7 cellular contexts compared by ENCODE assay signal in the genomic region with DNA sequence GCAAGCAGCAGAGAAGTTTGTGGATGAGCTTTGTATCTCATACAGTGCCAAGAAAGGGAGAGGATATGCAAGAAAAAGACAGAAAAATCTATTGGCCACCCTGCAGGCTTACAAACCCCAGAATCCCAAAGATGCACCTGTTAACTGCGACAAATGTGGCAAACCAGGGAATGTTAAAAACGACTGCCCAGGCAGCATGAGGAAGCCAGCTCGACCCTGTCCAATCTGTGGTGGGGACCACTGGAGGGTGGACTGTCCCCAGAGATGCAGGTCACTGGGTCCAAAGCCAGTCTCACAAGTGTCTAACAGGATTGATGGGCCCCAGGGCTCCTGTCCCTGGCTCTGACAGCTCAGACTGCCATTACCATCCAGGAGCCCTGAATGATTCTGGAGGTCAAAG. TPM values are rescaled to one million over a fixed set of nuclear protein-coding genes. Genes with fewer than 3 reads are reported as not detected.
"Had no signal": no experiment of that assay in that cellular context is flagged by ENCODE, and none has a peak within 500 bp of the region (broad histone marks: within the 10 kb centered on the region; RNA-seq: fewer than 3 reads in every experiment).

No MANE protein-coding gene starts in this region.

- DNase-seq: KBM-7, KG1 had no signal

- H3K27ac ChIP-seq: HL-60 had no signal

- H3K4me3 ChIP-seq: K562 had no signal

- ATAC-seq: HepG2 had no signal

RNA-seq across cellular contexts. Expression of a gene that starts 12.9 kb away (rescaled TPM):
- total RNA-seq: HepG2, HT-29 had no signal
- polyA plus RNA-seq: HepG2, IgD-negative memory B cell had no signal
